In genomic region chr2:54787270-54787669, GRCh38 we compare ENCODE assay signal across 16 cellular contexts.
DNase-seq lines count a peak whose midpoint lies in the region; ATAC-seq and TF ChIP-seq lines count a peak whose summit lies in the region.
"Had no signal": no experiment of that assay in that cellular context is flagged by ENCODE, and none has a peak within 500 bp of the region (broad histone marks: within the 10 kb centered on the region; RNA-seq: fewer than 3 reads in every experiment).

No MANE protein-coding gene starts in this region.

- no TSS peak for BruUV-seq in OCI-LY7 (replicated peaks; lab: Mats Ljungman, UMichigan)

- H3K27ac ChIP-seq in DOHH2 (ENCODE audit: low read depth, low read length) = no peak overlapping the region
- peak overlapping the region; percentile 95 for H3K27ac ChIP-seq in OCI-LY7 (ENCODE audit: low read depth, low read length, poor library complexity, severe bottlenecking)
- no peak overlapping the region for H3K27ac ChIP-seq in adrenal gland
- H3K27ac ChIP-seq: BLaER1 treated with 17β-estradiol and CSF1 and Interleukin-3, amounts not matched to agents 10 nM and 100 nM; GM23248 had no signal

- H3K4me3 ChIP-seq in DOHH2 (ENCODE audit: low read length) = no peak overlapping the region
- H3K4me3 ChIP-seq in OCI-LY7 (ENCODE audit: low read depth, low read length, poor library complexity, severe bottlenecking) = peak overlapping the region; percentile 71
- H3K4me3 ChIP-seq in adrenal gland = no peak overlapping the region
- H3K4me3 ChIP-seq: BLaER1 treated with 17β-estradiol and CSF1 and Interleukin-3, amounts not matched to agents 10 nM and 100 nM; GM12878; GM23248; HAP-1 had no signal

- H3K36me3 Mint-ChIP-seq in memory B cell = peaks cover 8% of the 10 kb centered on the region
- H3K36me3 Mint-ChIP-seq: CD8-positive, alpha-beta T cell had no signal

- POLR2A ChIA-PET in OCI-LY7 (lab: Charles Lee) = interaction anchor here (0.7 to 8.8 kb wide), 9 partner anchors 8 to 702 kb away, joined by 3 to 92 read pairs (median 5); partner anchors contain the start of gene EML6

- H3K27me3 ChIP-seq in DOHH2 (ENCODE audit: control insufficient read depth, low read length) (no peaks in the 10 kb centered on the region), adrenal gland (no peaks in the 10 kb centered on the region)
- H3K27me3 ChIP-seq: BLaER1 treated with 17β-estradiol and CSF1 and Interleukin-3, amounts not matched to agents 10 nM and 100 nM had no signal

- no peak for TF ChIP-seq POLR2A in adrenal gland (IDR thresholded peaks at IDR 0.05)

- H3K4me1 Mint-ChIP-seq in memory B cell = peaks cover 34% of the 10 kb centered on the region

- peak overlapping the region; percentile 13; the same call in 1 of the 2 replicates for H3K4me2 ChIP-seq in DOHH2 (ENCODE audit: low read length)
- peak overlapping the region; percentile 89 for H3K4me2 ChIP-seq in OCI-LY7 (ENCODE audit: low read length)
- H3K4me2 ChIP-seq: BLaER1 treated with 17β-estradiol and CSF1 and Interleukin-3, amounts not matched to agents 10 nM and 100 nM had no signal

- H3K27me3 Mint-ChIP-seq in memory B cell = no peaks in the 10 kb centered on the region

- H3K9me3 Mint-ChIP-seq in memory B cell = no peaks in the 10 kb centered on the region
- H3K9me3 Mint-ChIP-seq: CD8-positive, alpha-beta T cell had no signal

- H2AFZ ChIP-seq in OCI-LY7 (ENCODE audit: low read length) = peak overlapping the region; percentile 7; the same call in 1 of the 2 replicates
- H2AFZ ChIP-seq: GM23248 had no signal

- peaks cover 7% of the 10 kb centered on the region; the same call in 1 of the 2 replicates for H3F3A ChIP-seq in DOHH2 (ENCODE audit: control insufficient read depth, insufficient read depth)

- ATAC-seq in memory B cell (ENCODE audit: low read depth) = peak; percentile 41
- ATAC-seq: CD8-positive, alpha-beta T cell; GM12878 had no signal

- WGBS in adrenal gland, 4 donors = 96 to 97% (median 97%) methylated on average over 4 of the region's 4 CpGs

- H3K79me2 ChIP-seq in DOHH2 (ENCODE audit: control insufficient read depth, low read length) (peaks cover 32% of the 10 kb centered on the region), OCI-LY7 (ENCODE audit: insufficient read depth, low read depth, low read length) (peaks cover 88% of the 10 kb centered on the region)

- peak overlapping the region; percentile 86 for H3K27ac Mint-ChIP-seq in memory B cell
- H3K27ac Mint-ChIP-seq: CD8-positive, alpha-beta T cell had no signal

- intact Hi-C loops in OCI-LY7 (cut with micrococcal nuclease; ENCODE audit: unreplicated experiment) (loop anchor here (1.0 to 10.0 kb wide), 7 partner anchors 19 to 682 kb away; partner anchors contain the start of gene CCDC88A), adrenal gland (cut with DNase I) (no loop called here)

- no peak for TF ChIP-seq CTCF in DOHH2 (IDR thresholded peaks at IDR 0.05; ENCODE audit: low read depth, low read length, poor library complexity, severe bottlenecking)
- no peak for TF ChIP-seq CTCF in OCI-LY7 (conservative IDR thresholded peaks at IDR 0.05; ENCODE audit: low read length)
- TF ChIP-seq CTCF in adrenal gland (IDR thresholded peaks at IDR 0.05) = no peak

- DNase-seq in OCI-LY7 (ENCODE audit: low spot score) = peak; percentile 56
- DNase-seq in memory B cell (ENCODE audit: low spot score in 2 of 2) = no peak
- no peak for DNase-seq in NOMO-1 treated with dmso at 0.1 percent for 144 hours (lab: John Stamatoyannopoulos, UW; ENCODE audit: unreplicated experiment)
- DNase-seq in NOMO-1 treated with DMSO at 0.1 percent for 48 hours (lab: John Stamatoyannopoulos, UW; ENCODE audit: unreplicated experiment) = no peak
- DNase-seq in NCI-H524 treated with DMSO at 0.1 percent for 48 hours (lab: John Stamatoyannopoulos, UW) = no peak
- no peak for DNase-seq in adrenal gland
- DNase-seq: 8988T; Calu3; CD8-positive, alpha-beta T cell; DMS79 treated with DMSO at 0.1 percent for 48 hours; EL; GM23248 had no signal

- H3K4me1 ChIP-seq in DOHH2 (ENCODE audit: control insufficient read depth, low read length) = peaks cover 50% of the 10 kb centered on the region
- H3K4me1 ChIP-seq in OCI-LY7 (ENCODE audit: insufficient read depth, low read length, poor library complexity, severe bottlenecking) = peaks cover 81% of the 10 kb centered on the region
- no peaks in the 10 kb centered on the region for H3K4me1 ChIP-seq in adrenal gland (replicated peaks in 1 of 2)
- H3K4me1 ChIP-seq: BLaER1 treated with 17β-estradiol and CSF1 and Interleukin-3, amounts not matched to agents 10 nM and 100 nM; HAP-1 had no signal

- H3K4me3 Mint-ChIP-seq in memory B cell = peak overlapping the region; percentile 77
- H3K4me3 Mint-ChIP-seq: CD8-positive, alpha-beta T cell had no signal

- H3K9me3 ChIP-seq in DOHH2 (ENCODE audit: control insufficient read depth, insufficient read depth, low read length) (no peaks in the 10 kb centered on the region), OCI-LY7 (ENCODE audit: low read length) (no peaks in the 10 kb centered on the region; the same call in 1 of the 2 replicates), adrenal gland (replicated peaks in 1 of 3) (peaks cover 0 to 7% (median 0%) of the 10 kb centered on the region in 3 donors)
- H3K9me3 ChIP-seq: BLaER1 treated with 17β-estradiol and CSF1 and Interleukin-3, amounts not matched to agents 10 nM and 100 nM; HAP-1 had no signal

- H3K9me2 ChIP-seq in DOHH2 (replicated peaks; ENCODE audit: control insufficient read depth, low read length) = no peaks in the 10 kb centered on the region
- H3K9me2 ChIP-seq in OCI-LY7 (ENCODE audit: insufficient read depth, low read length) = no peaks in the 10 kb centered on the region

- CTCF ChIA-PET in OCI-LY7 (lab: Charles Lee; ENCODE audit: unreplicated experiment) = no interaction called here

- H4K20me1 ChIP-seq in DOHH2 (ENCODE audit: control insufficient read depth, insufficient read depth, low read depth, low read length) (no peaks in the 10 kb centered on the region), OCI-LY7 (ENCODE audit: insufficient read depth, low read length) (peaks cover 4% of the 10 kb centered on the region; the same call in 1 of the 2 replicates)
- H4K20me1 ChIP-seq: BLaER1 treated with 17β-estradiol and CSF1 and Interleukin-3, amounts not matched to agents 10 nM and 100 nM had no signal

- peaks cover 20% of the 10 kb centered on the region for H3K36me3 ChIP-seq in DOHH2 (ENCODE audit: control insufficient read depth, low read length)
- peaks cover 30% of the 10 kb centered on the region for H3K36me3 ChIP-seq in OCI-LY7 (ENCODE audit: insufficient read depth, low read length)
- H3K36me3 ChIP-seq in adrenal gland (replicated peaks in 1 of 2) = no peaks in the 10 kb centered on the region
- H3K36me3 ChIP-seq: BLaER1 treated with 17β-estradiol and CSF1 and Interleukin-3, amounts not matched to agents 10 nM and 100 nM; HAP-1 had no signal
